In the genomic region with DNA sequence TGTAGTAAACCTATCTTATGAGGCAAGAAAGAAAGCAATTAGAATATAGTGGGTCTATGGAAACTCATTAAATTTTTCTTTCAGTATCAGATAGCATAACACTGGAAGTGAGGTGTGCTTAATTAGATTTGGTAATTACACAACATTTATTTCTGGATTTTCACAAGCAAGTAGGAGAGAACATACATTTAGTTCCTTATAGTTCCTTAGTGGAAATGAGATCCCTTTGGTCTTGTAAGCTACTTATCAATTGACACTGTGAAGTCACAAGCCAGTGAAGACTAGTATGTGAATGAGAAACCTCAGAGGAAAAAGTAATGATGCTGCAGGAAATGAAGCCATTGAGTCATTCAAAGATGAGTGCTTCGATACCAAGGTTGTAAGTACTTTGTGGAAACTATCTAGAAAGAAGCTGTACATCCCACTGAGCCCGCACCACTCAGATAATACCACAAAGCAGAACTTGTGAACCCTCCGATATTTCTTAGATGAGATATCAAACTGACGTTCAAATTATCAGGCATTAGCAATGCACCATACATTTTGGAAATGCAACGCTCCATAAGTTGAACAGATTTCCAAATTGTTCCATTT, we compare ENCODE assay signal across 15 cellular contexts. TPM values are rescaled to one million over a fixed set of nuclear protein-coding genes. Genes with fewer than 3 reads are reported as not detected.
DNase-seq lines count a peak whose midpoint lies in the region; ATAC-seq, FAIRE-seq and TF ChIP-seq lines count a peak whose summit lies in the region.
"Had no signal": no experiment of that assay in that cellular context is flagged by ENCODE, and none has a peak within 500 bp of the region (broad histone marks: within the 10 kb centered on the region; RNA-seq: fewer than 3 reads in every experiment).

No MANE protein-coding gene starts in this region.

- no peaks in the 10 kb centered on the region for H3K27me3 ChIP-seq in CD4-positive, alpha-beta memory T cell (ENCODE audit: insufficient read depth, low read length)

- no peaks in the 10 kb centered on the region for H3K9me3 Mint-ChIP-seq in CD4-positive, alpha-beta memory T cell

- DNase-seq in CD4-positive, alpha-beta memory T cell = peak; percentile 20 to 69 (median 26)
- DNase-seq in NB4 (ENCODE audit: low read depth) = peak; percentile 5
- DNase-seq in activated T-cell treated with anti-CD3 and anti-CD28 coated beads for 48 hours (ENCODE audit: low read depth) = peak; percentile 13
- DNase-seq in stimulated activated CD4-positive, alpha-beta T cell treated with anti-CD3 and anti-CD28 coated beads, Interleukin-15, amount 100 ng/mL, for 24 hours = peak; percentile 65
- DNase-seq in DMS53 treated with DMSO at 0.1 percent for 48 hours (lab: John Stamatoyannopoulos, UW; ENCODE audit: unreplicated experiment) = no peak
- no peak for DNase-seq in GM19239 (ENCODE audit: insufficient read length, low spot score)
- DNase-seq in iPS-NIHi11 (ENCODE audit: low spot score) = no peak
- DNase-seq: AML-193, cerebellar nuclear complex, NCI-H446 treated with DMSO at 0.1 percent for 48 hours, right cardiac atrium, SHP77 had no signal

- CTCF ChIA-PET in CD4-positive, alpha-beta memory T cell (lab: Charles Lee; ENCODE audit: partially characterized antibody) = no interaction called here

- no peaks in the 10 kb centered on the region for H3K27me3 Mint-ChIP-seq in CD4-positive, alpha-beta memory T cell

- H3K4me3 Mint-ChIP-seq in CD4-positive, alpha-beta memory T cell = peak overlapping the region in 6 of 8 donors; percentile 3 to 33 (median 17)

- intact Hi-C loops in CD4-positive, alpha-beta memory T cell (cut with micrococcal nuclease) = loop anchor here (10.0 kb wide), 1 partner anchor 95 kb away; no protein-coding TSS in a partner anchor

- H3K4me3 ChIP-seq in CD4-positive, alpha-beta memory T cell (ENCODE audit: low read length in 2 of 2) = no peak overlapping the region
- no peak overlapping the region for H3K4me3 ChIP-seq in NB4 (ENCODE audit: low read depth, low read length)

- H3K9me3 ChIP-seq in CD4-positive, alpha-beta memory T cell (ENCODE audit: control insufficient read depth in 1 of 2, low read length in 2 of 2) = no peaks in the 10 kb centered on the region

- TF ChIP-seq POLR2A in NB4 (IDR thresholded peaks at IDR 0.05; ENCODE audit: extremely low read depth, insufficient read length) = no peak

- peak overlapping the region in 1 of 7 donors; percentile 1 for H3K27ac Mint-ChIP-seq in CD4-positive, alpha-beta memory T cell

- peaks cover 14% of the 10 kb centered on the region for H3K4me1 ChIP-seq in CD4-positive, alpha-beta memory T cell (ENCODE audit: insufficient read depth, low read length)

- no peaks in the 10 kb centered on the region for H3K36me3 Mint-ChIP-seq in CD4-positive, alpha-beta memory T cell

- POLR2A ChIA-PET in CD4-positive, alpha-beta memory T cell (lab: Charles Lee; ENCODE audit: partially characterized antibody) = interaction anchor here (1.2 kb wide), 1 partner anchor 81 kb away, joined by 3 read pairs; no protein-coding TSS in a partner anchor

- no peaks in the 10 kb centered on the region for H3K36me3 ChIP-seq in CD4-positive, alpha-beta memory T cell (ENCODE audit: insufficient read depth, low read length)

- TF ChIP-seq CTCF in NB4 (IDR thresholded peaks at IDR 0.05; ENCODE audit: low read depth, low read length) = no peak

- H3K27ac ChIP-seq in CD4-positive, alpha-beta memory T cell (ENCODE audit: low read depth, low read length) = no peak overlapping the region

- FAIRE-seq in GM19239 (lab: Jason Lieb, UNC) = no peak

- no peak for ATAC-seq in GM18517 (IDR thresholded peaks at IDR 0.05; ENCODE audit: unreplicated experiment)
- ATAC-seq: HCT116, right cardiac atrium had no signal

- H3K4me1 Mint-ChIP-seq in CD4-positive, alpha-beta memory T cell = peaks cover 12 to 16% (median 15%) of the 10 kb centered on the region in 4 donors

RNA-seq across cellular contexts. Expression of a gene that starts 53.5 kb away (rescaled TPM):
- under 1 TPM; 0.26 to 0.47 TPM for total RNA-seq in CD4-positive, alpha-beta memory T cell
- under 1 TPM; 0.10 to 0.14 TPM for polyA plus RNA-seq in CD4-positive, alpha-beta memory T cell
- total RNA-seq: MCF 10A, right cardiac atrium had no signal

Comparison
In these comparisons a context has a peak if more than half of its experiments do, and no peak if none do; other contexts are left out.
1. DNase-seq: peak in CD4-positive, alpha-beta memory T cell (5 of 5), NB4 (single experiment), activated T-cell treated with anti-CD3 and anti-CD28 coated beads for 48 hours (single experiment) and stimulated activated CD4-positive, alpha-beta T cell treated with anti-CD3 and anti-CD28 coated beads, Interleukin-15, amount 100 ng/mL, for 24 hours (single experiment); none in DMS53 treated with DMSO at 0.1 percent for 48 hours (single experiment), GM19239 (single experiment) and iPS-NIHi11 (single experiment).